In genomic region chr20:53578492-53579222, GRCh38 we compare ENCODE assay signal across 1 cellular context.
TF ChIP-seq lines count a peak whose summit lies in the region.

No MANE protein-coding gene starts in this region.

TF ChIP-seq in K562, 482 proteins besides CTCF, POLR2A, EP300 and RAD21 (continued from another document):
- TF ChIP-seq MLLT1 (IDR thresholded peaks at IDR 0.05) (0 out of 4 replicates have a peak, but pooled peaks of 1 of the 2 experiments have one; percentile 50), TRIM24 (IDR thresholded peaks at IDR 0.05) (0 out of 4 replicates have a peak, but pooled peaks of 1 of the 2 experiments have one; percentile 14), L3MBTL2 (IDR thresholded peaks at IDR 0.05) (peak; percentile 25; the same call in 1 of the 2 replicates), ZBTB11 (CRISPR knock-in tag; IDR thresholded peaks at IDR 0.05) (peak in 1 of 3 experiments; percentile 96; a peak in 2 of 6 replicates), ZNF436 (CRISPR knock-in tag; IDR thresholded peaks at IDR 0.05) (no peak), SOX6 (IDR thresholded peaks at IDR 0.05) (peak; percentile 80), HES1 (IDR thresholded peaks at IDR 0.05; ENCODE audit: low read depth) (no peak), DPF2 (IDR thresholded peaks at IDR 0.05) (peak; percentile 9; the same call in 1 of the 2 replicates), MTA2 (IDR thresholded peaks at IDR 0.05; ENCODE audit: low read depth) (no peak), CC2D1A (IDR thresholded peaks at IDR 0.05) (peak; percentile 80), MGA (IDR thresholded peaks at IDR 0.05) (peak; percentile 21; the same call in 1 of the 2 replicates), POLR2H (tag; IDR thresholded peaks at IDR 0.05; ENCODE audit: low read depth) (peak; percentile 20), ZBTB40 (IDR thresholded peaks at IDR 0.05) (0 out of 2 replicates have a peak, but pooled peaks have one; percentile 17), ZBTB40 (CRISPR knock-in tag; IDR thresholded peaks at IDR 0.05) (no peak), TCF7 (IDR thresholded peaks at IDR 0.05; ENCODE audit: borderline replicate concordance) (no peak), CXXC5 (CRISPR knock-in tag; IDR thresholded peaks at IDR 0.05) (no peak), ZNF384 (IDR thresholded peaks at IDR 0.05; ENCODE audit: low read depth, low read length) (peak; percentile 43; the same call in 1 of the 2 replicates), DEAF1 (CRISPR knock-in tag; IDR thresholded peaks at IDR 0.05) (peak; percentile 90), E2F3 (CRISPR knock-in tag; IDR thresholded peaks at IDR 0.05) (0 out of 2 replicates have a peak, but pooled peaks have one; percentile 26), LCOR (CRISPR knock-in tag; IDR thresholded peaks at IDR 0.05) (no peak)
